In genomic region chr16:58661199-58661830, GRCh38 we compare ENCODE assay signal across 8 cellular contexts. TPM values are rescaled to one million over a fixed set of nuclear protein-coding genes. Genes with fewer than 3 reads are reported as not detected.
DNase-seq lines count a peak whose midpoint lies in the region; ATAC-seq and TF ChIP-seq lines count a peak whose summit lies in the region.

No MANE protein-coding gene starts in this region.

- H3K4me3 ChIP-seq in adrenal gland (no peak overlapping the region), smooth muscle cell (no peak overlapping the region)

- peak; percentile 34 to 75 (median 62) for TF ChIP-seq CTCF in adrenal gland (IDR thresholded peaks at IDR 0.05)
- TF ChIP-seq CTCF in smooth muscle cell (IDR thresholded peaks at IDR 0.05; ENCODE audit: borderline replicate concordance, insufficient read depth, poor library complexity, severe bottlenecking), result peak; percentile 70

- no peak overlapping the region for H3K9ac ChIP-seq in smooth muscle cell (ENCODE audit: low read depth)

- H3K9me3 ChIP-seq in adrenal gland (replicated peaks in 1 of 3) (no peaks in the 10 kb centered on the region), smooth muscle cell (replicated peaks; ENCODE audit: low read depth) (no peaks in the 10 kb centered on the region)

- no peaks in the 10 kb centered on the region for H4K20me1 ChIP-seq in smooth muscle cell (ENCODE audit: low read depth)

- H3K36me3 ChIP-seq in adrenal gland (replicated peaks in 1 of 2) (no peaks in the 10 kb centered on the region), smooth muscle cell (ENCODE audit: low read depth) (no peaks in the 10 kb centered on the region)

- TF ChIP-seq POLR2A in adrenal gland (IDR thresholded peaks at IDR 0.05), result no peak

- H3K27me3 ChIP-seq in adrenal gland (no peaks in the 10 kb centered on the region), smooth muscle cell (ENCODE audit: low read depth) (no peaks in the 10 kb centered on the region)

- no peak overlapping the region for H3K27ac ChIP-seq in adrenal gland
- no peak overlapping the region for H3K27ac ChIP-seq in smooth muscle cell (ENCODE audit: low read depth)

- H3K79me2 ChIP-seq in smooth muscle cell (ENCODE audit: low read depth), result no peaks in the 10 kb centered on the region

- no peak overlapping the region for H2AFZ ChIP-seq in smooth muscle cell (ENCODE audit: low read depth)

- H3F3A ChIP-seq in smooth muscle cell (ENCODE audit: low read depth), result no peaks in the 10 kb centered on the region

- intact Hi-C loops in adrenal gland (cut with DNase I), result no loop called here

- no peak overlapping the region for H3K4me2 ChIP-seq in smooth muscle cell

- WGBS in adrenal gland, 4 donors, result 24 to 35% (median 30%) methylated on average over 4 to 12 of the region's 12 CpGs
- WGBS in smooth muscle cell (ENCODE audit: low lambda C conversion rate), result 44% methylated on average over 12 of the region's 12 CpGs

- DNase-seq in COLO668 (lab: John Stamatoyannopoulos, UW; ENCODE audit: unreplicated experiment) (peak; percentile 28), NCI-H510A treated with DMSO at 0.1 percent for 48 hours (lab: John Stamatoyannopoulos, UW) (peak; percentile 49), adrenal gland (peak; percentile 71 to 93 (median 86)), hepatic stellate cell (ENCODE audit: low spot score) (peak; percentile 94), smooth muscle cell (lab: John Stamatoyannopoulos, UW; ENCODE audit: unreplicated experiment) (no peak)

- no peaks in the 10 kb centered on the region for H3K4me1 ChIP-seq in adrenal gland (replicated peaks in 1 of 2)
- H3K4me1 ChIP-seq in smooth muscle cell (ENCODE audit: low read depth), result no peaks in the 10 kb centered on the region

- ATAC-seq in GM18868 (IDR thresholded peaks at IDR 0.05; ENCODE audit: unreplicated experiment) (peak; percentile 78), HG03280 (IDR thresholded peaks at IDR 0.05; ENCODE audit: unreplicated experiment) (peak; percentile 85), GM21423 (IDR thresholded peaks at IDR 0.05; ENCODE audit: unreplicated experiment) (no peak)

RNA-seq across cellular contexts. Expression of gene SLC38A7, which starts 23.3 kb away (rescaled TPM):
- 10 to 100 TPM; 14.4 to 56.4 (median 26.1) TPM for total RNA-seq in adrenal gland
- 10 to 100 TPM; 13.9 to 42.3 (median 16.3) TPM for polyA plus RNA-seq in adrenal gland
- total RNA-seq in smooth muscle cell, result 9.8 and 12.3 TPM in 2 replicates
- polyA plus RNA-seq in smooth muscle cell, result 15.9 and 22.1 TPM in 2 replicates

RNA-seq across cellular contexts. Expression of gene CNOT1, which starts 31.7 kb away (rescaled TPM):
- total RNA-seq in adrenal gland (100 to 1,000 TPM in 7 of 8 donors, 10 to 100 TPM in 1; 83.4 to 172 (median 155) TPM), smooth muscle cell (88.4 and 108 TPM in 2 replicates)
- polyA plus RNA-seq in adrenal gland (100 to 1,000 TPM in 1 of 3 donors, 10 to 100 TPM in 2; 40.9 to 189 (median 41.8) TPM), smooth muscle cell (42.6 and 46.1 TPM in 2 replicates)
